In genomic region chr9:137621131-137621757, GRCh38 we compare ENCODE assay signal across 10 cellular contexts. TPM values are rescaled to one million over a fixed set of nuclear protein-coding genes. Genes with fewer than 3 reads are reported as not detected.
DNase-seq lines count a peak whose midpoint lies in the region; ATAC-seq and TF ChIP-seq lines count a peak whose summit lies in the region.
"Had no signal": no experiment of that assay in that cellular context is flagged by ENCODE, and none has a peak within 500 bp of the region (broad histone marks: within the 10 kb centered on the region; RNA-seq: fewer than 3 reads in every experiment).

No MANE protein-coding gene starts in this region.

- no peak overlapping the region for H3K4me3 ChIP-seq in heart right ventricle
- H3K4me3 ChIP-seq in heart left ventricle, result no peak overlapping the region
- no peak overlapping the region for H3K4me3 ChIP-seq in suprapubic skin
- no peak overlapping the region for H3K4me3 ChIP-seq in upper lobe of left lung
- H3K4me3 ChIP-seq: uterus had no signal

- intact Hi-C loops in heart right ventricle (cut with DNase I) (no loop called here), heart left ventricle (cut with DNase I) (loop anchor here in 1 of 10 donors (10.0 kb wide), 1 partner anchor 54 kb away; no protein-coding TSS in a partner anchor)

- H3K27ac ChIP-seq in heart right ventricle (no peak overlapping the region), heart left ventricle (no peak overlapping the region), suprapubic skin (no peak overlapping the region), upper lobe of left lung (no peak overlapping the region)
- H3K27ac ChIP-seq: uterus had no signal

- 57 to 62% methylated on average over 6 of the region's 6 CpGs for WGBS in heart right ventricle, 2 donors
- 59 to 64% (median 62%) methylated on average over 6 of the region's 6 CpGs for WGBS in heart left ventricle, 4 donors
- 50% methylated on average over 6 of the region's 6 CpGs for WGBS in suprapubic skin
- WGBS in upper lobe of left lung, 2 donors, result 65% methylated on average over 6 of the region's 6 CpGs

- peaks cover 17 to 64% (median 50%) of the 10 kb centered on the region in 9 donors for H3K4me1 ChIP-seq in heart right ventricle
- H3K4me1 ChIP-seq in heart left ventricle, result peaks cover 4 to 56% (median 39%) of the 10 kb centered on the region in 12 donors
- peaks cover 40% of the 10 kb centered on the region for H3K4me1 ChIP-seq in suprapubic skin
- peaks cover 38 to 75% (median 45%) of the 10 kb centered on the region in 4 donors for H3K4me1 ChIP-seq in upper lobe of left lung

- TF ChIP-seq EP300 in suprapubic skin (IDR thresholded peaks at IDR 0.05) (no peak), upper lobe of left lung (IDR thresholded peaks at IDR 0.05) (no peak)

- ATAC-seq in heart right ventricle, result no peak
- ATAC-seq in heart left ventricle, result no peak
- no peak for ATAC-seq in upper lobe of left lung (ENCODE audit: low FRiP score in 2 of 2)
- no peak for ATAC-seq in HG03460 (IDR thresholded peaks at IDR 0.05; ENCODE audit: unreplicated experiment)

- peaks cover 0 to 16% (median 3%) of the 10 kb centered on the region in 9 donors for H3K36me3 ChIP-seq in heart right ventricle
- peaks cover 0 to 14% (median 7%) of the 10 kb centered on the region in 9 donors for H3K36me3 ChIP-seq in heart left ventricle
- no peaks in the 10 kb centered on the region for H3K36me3 ChIP-seq in suprapubic skin
- H3K36me3 ChIP-seq in upper lobe of left lung, result peaks cover 0 to 9% (median 3%) of the 10 kb centered on the region in 4 donors
- H3K36me3 ChIP-seq: uterus had no signal

- TF ChIP-seq CTCF in heart right ventricle (IDR thresholded peaks at IDR 0.05), result peak in 5 of 9 donors; percentile 8 to 43 (median 31)
- peak in 5 of 12 donors; percentile 8 to 43 (median 18) for TF ChIP-seq CTCF in heart left ventricle (IDR thresholded peaks at IDR 0.05)
- peak; percentile 19 to 38 for TF ChIP-seq CTCF in suprapubic skin (IDR thresholded peaks at IDR 0.05)
- TF ChIP-seq CTCF in upper lobe of left lung (IDR thresholded peaks at IDR 0.05), result peak in 2 of 6 experiments; percentile 30

- H3K27me3 ChIP-seq in heart right ventricle (no peaks in the 10 kb centered on the region), heart left ventricle (no peaks in the 10 kb centered on the region), suprapubic skin (no peaks in the 10 kb centered on the region), upper lobe of left lung (no peaks in the 10 kb centered on the region)
- H3K27me3 ChIP-seq: uterus had no signal

- no peak for DNase-seq in heart right ventricle
- no peak for DNase-seq in heart left ventricle
- DNase-seq in RPMI8226, result peak; percentile 40
- DNase-seq in erythroblast (lab: John Stamatoyannopoulos, UW), result peak; percentile 31 to 44
- DNase-seq in suprapubic skin (ENCODE audit: low spot score in 2 of 2), result no peak
- DNase-seq in upper lobe of left lung, result no peak
- DNase-seq in cerebellar cortex (ENCODE audit: low spot score), result no peak
- DNase-seq: NCI-H1092 treated with DMSO at 0.1 percent for 48 hours, uterus had no signal

- TF ChIP-seq POLR2A in heart left ventricle (IDR thresholded peaks at IDR 0.05) (no peak), erythroblast (IDR thresholded peaks at IDR 0.05; ENCODE audit: low read length) (no peak), suprapubic skin (IDR thresholded peaks at IDR 0.05) (no peak), upper lobe of left lung (IDR thresholded peaks at IDR 0.05) (no peak)

- no peaks in the 10 kb centered on the region for H3K9me3 ChIP-seq in heart right ventricle
- no peaks in the 10 kb centered on the region for H3K9me3 ChIP-seq in heart left ventricle
- no peaks in the 10 kb centered on the region for H3K9me3 ChIP-seq in suprapubic skin
- no peaks in the 10 kb centered on the region for H3K9me3 ChIP-seq in upper lobe of left lung
- H3K9me3 ChIP-seq: uterus had no signal

RNA-seq across cellular contexts. Expression of gene EHMT1, which starts 2.4 kb away (rescaled TPM):
- total RNA-seq in heart right ventricle (10 to 100 TPM; 26.4 to 39.7 (median 31.1) TPM), heart left ventricle (10 to 100 TPM; 27.8 to 55.9 (median 32.0) TPM), suprapubic skin (100 to 1,000 TPM in 1 of 4 donors, 10 to 100 TPM in 3; 77.1 to 149 (median 86.6) TPM), upper lobe of left lung (100 to 1,000 TPM in 2 of 6 donors, 10 to 100 TPM in 4; 68.0 to 183 (median 83.6) TPM)
- polyA plus RNA-seq in heart right ventricle (10 to 100 TPM; 19.6 to 45.1 TPM), heart left ventricle (10 to 100 TPM; 24.5 to 27.1 TPM)

RNA-seq across cellular contexts. Expression of gene ARRDC1, which starts 15.8 kb away (rescaled TPM):
- 10 to 100 TPM; 10.3 to 20.3 (median 14.1) TPM for total RNA-seq in heart right ventricle
- polyA plus RNA-seq in heart right ventricle, result 10 to 100 TPM; 28.3 to 93.1 TPM
- 10 to 100 TPM; 14.1 to 43.6 (median 20.7) TPM for total RNA-seq in heart left ventricle
- 10 to 100 TPM; 23.2 to 42.6 TPM for polyA plus RNA-seq in heart left ventricle
- 100 to 1,000 TPM in 1 of 4 donors, 10 to 100 TPM in 3; 79.2 to 143 (median 85.8) TPM for total RNA-seq in suprapubic skin
- 100 to 1,000 TPM in 3 of 6 donors, 10 to 100 TPM in 3; 74.9 to 202 (median 99.6) TPM for total RNA-seq in upper lobe of left lung

RNA-seq across cellular contexts. Expression of gene ZMYND19, which starts 30.9 kb away (rescaled TPM):
- total RNA-seq in heart right ventricle (10 to 100 TPM in 3 of 10 donors, 1 to 10 TPM in 7; 8.0 to 14.3 (median 8.9) TPM), heart left ventricle (10 to 100 TPM in 4 of 9 donors, 1 to 10 TPM in 5; 6.8 to 19.9 (median 9.4) TPM), suprapubic skin (10 to 100 TPM; 19.2 to 39.4 (median 28.3) TPM), upper lobe of left lung (10 to 100 TPM; 10.2 to 28.3 (median 20.9) TPM)
- polyA plus RNA-seq in heart right ventricle (10 to 100 TPM; 13.9 to 22.3 TPM), heart left ventricle (10 to 100 TPM; 12.0 to 20.5 TPM)

RNA-seq across cellular contexts. Expression of gene DPH7, which starts 42.5 kb away (rescaled TPM):
- 10 to 100 TPM; 11.7 to 20.3 (median 17.8) TPM for total RNA-seq in heart right ventricle
- polyA plus RNA-seq in heart right ventricle, result 10 to 100 TPM; 16.8 to 51.4 TPM
- 10 to 100 TPM; 12.6 to 22.0 (median 16.7) TPM for total RNA-seq in heart left ventricle
- polyA plus RNA-seq in heart left ventricle, result 10 to 100 TPM; 13.1 to 23.7 TPM
- 10 to 100 TPM; 26.8 to 64.8 (median 34.1) TPM for total RNA-seq in suprapubic skin
- total RNA-seq in upper lobe of left lung, result 100 to 1,000 TPM in 1 of 6 donors, 10 to 100 TPM in 5; 25.5 to 115 (median 42.4) TPM

Comparison
In these comparisons a context has a peak if more than half of its experiments do, and no peak if none do; other contexts are left out.
1. DNase-seq: peak in RPMI8226 (single experiment) and erythroblast (2 of 2); none in heart right ventricle (0 of 2), heart left ventricle (0 of 5), suprapubic skin (0 of 2), upper lobe of left lung (0 of 2) and cerebellar cortex (single experiment).